ENCODE assay signal across 8 cellular contexts in genomic region chr12:632102-632696, GRCh38. TPM values are rescaled to one million over a fixed set of nuclear protein-coding genes. Genes with fewer than 3 reads are reported as not detected.
DNase-seq lines count a peak whose midpoint lies in the region; ATAC-seq and TF ChIP-seq lines count a peak whose summit lies in the region.

No MANE protein-coding gene starts in this region.

- no peaks in the 10 kb centered on the region for H3K27me3 Mint-ChIP-seq in activated CD4-positive, alpha-beta T cell treated with anti-CD3 and anti-CD28 coated beads, Interleukin-2, amount 10 ng/mL, durations not matched to agents 24 days and 14 days

- peak overlapping the region; percentile 93 for H3K4me3 Mint-ChIP-seq in activated CD4-positive, alpha-beta T cell treated with anti-CD3 and anti-CD28 coated beads, Interleukin-2, amount 10 ng/mL, durations not matched to agents 24 days and 14 days

- intact Hi-C loops in activated CD4-positive, alpha-beta T cell treated with anti-CD3 and anti-CD28 coated beads, Interleukin-2, amount 10 ng/mL, durations not matched to agents 24 days and 14 days (cut with micrococcal nuclease), result loop anchor here (5.0 kb wide), 1 partner anchor 315 kb away; the partner anchor contains the start of gene RAD52

- TF ChIP-seq CTCF in retinal pigment epithelial cell (conservative IDR thresholded peaks at IDR 0.05; ENCODE audit: low read depth, low read length), result no peak

- H3K36me3 Mint-ChIP-seq in activated CD4-positive, alpha-beta T cell treated with anti-CD3 and anti-CD28 coated beads, Interleukin-2, amount 10 ng/mL, durations not matched to agents 24 days and 14 days (ENCODE audit: low read depth), result peaks cover 6% of the 10 kb centered on the region

- H3K4me1 Mint-ChIP-seq in activated CD4-positive, alpha-beta T cell treated with anti-CD3 and anti-CD28 coated beads, Interleukin-2, amount 10 ng/mL, durations not matched to agents 24 days and 14 days, result peaks cover 45% of the 10 kb centered on the region

- ATAC-seq in GM18873 (IDR thresholded peaks at IDR 0.05; ENCODE audit: low FRiP score, unreplicated experiment) (no peak), HG03521 (IDR thresholded peaks at IDR 0.05; ENCODE audit: unreplicated experiment) (no peak)

- H3K27ac Mint-ChIP-seq in activated CD4-positive, alpha-beta T cell treated with anti-CD3 and anti-CD28 coated beads, Interleukin-2, amount 10 ng/mL, durations not matched to agents 24 days and 14 days, result peak overlapping the region; percentile 84

- peak overlapping the region; percentile 7 for H3K4me3 ChIP-seq in retinal pigment epithelial cell (ENCODE audit: low read length)

- peak; percentile 57 for DNase-seq in activated CD4-positive, alpha-beta T cell treated with anti-CD3 and anti-CD28 coated beads, Interleukin-2, amount 10 ng/mL, durations not matched to agents 24 days and 14 days
- DNase-seq in activated CD4-positive, alpha-beta T cell treated with anti-CD3 and anti-CD28 coated beads for 1 hour, result no peak
- DNase-seq in SW480 (ENCODE audit: low spot score) (peak; percentile 79), foreskin melanocyte (peak; percentile 84), retinal pigment epithelial cell (ENCODE audit: low read depth) (peak; percentile 95)
- no peak for DNase-seq in stimulated activated CD4-positive, alpha-beta T cell treated with anti-CD3 and anti-CD28 coated beads, Interleukin-2, amount 100 ng/mL, for 48 hours

- H3K9me3 Mint-ChIP-seq in activated CD4-positive, alpha-beta T cell treated with anti-CD3 and anti-CD28 coated beads, Interleukin-2, amount 10 ng/mL, durations not matched to agents 24 days and 14 days, result no peaks in the 10 kb centered on the region

RNA-seq across cellular contexts. Expression of gene NINJ2, which starts 31.0 kb away (rescaled TPM):
- total RNA-seq in activated CD4-positive, alpha-beta T cell treated with anti-CD3 and anti-CD28 coated beads, Interleukin-2, amount 10 ng/mL, durations not matched to agents 24 days and 14 days, result 4.8 and 5.5 TPM in 2 replicates

Comparison
In these comparisons a context has a peak if more than half of its experiments do, and no peak if none do; other contexts are left out.
1. DNase-seq: peak in activated CD4-positive, alpha-beta T cell treated with anti-CD3 and anti-CD28 coated beads, Interleukin-2, amount 10 ng/mL, durations not matched to agents 24 days and 14 days (single experiment), SW480 (single experiment), foreskin melanocyte (single experiment) and retinal pigment epithelial cell (single experiment); none in activated CD4-positive, alpha-beta T cell treated with anti-CD3 and anti-CD28 coated beads for 1 hour (single experiment) and stimulated activated CD4-positive, alpha-beta T cell treated with anti-CD3 and anti-CD28 coated beads, Interleukin-2, amount 100 ng/mL, for 48 hours (0 of 2).